ENCODE assay signal across 34 cellular contexts in the genomic region with DNA sequence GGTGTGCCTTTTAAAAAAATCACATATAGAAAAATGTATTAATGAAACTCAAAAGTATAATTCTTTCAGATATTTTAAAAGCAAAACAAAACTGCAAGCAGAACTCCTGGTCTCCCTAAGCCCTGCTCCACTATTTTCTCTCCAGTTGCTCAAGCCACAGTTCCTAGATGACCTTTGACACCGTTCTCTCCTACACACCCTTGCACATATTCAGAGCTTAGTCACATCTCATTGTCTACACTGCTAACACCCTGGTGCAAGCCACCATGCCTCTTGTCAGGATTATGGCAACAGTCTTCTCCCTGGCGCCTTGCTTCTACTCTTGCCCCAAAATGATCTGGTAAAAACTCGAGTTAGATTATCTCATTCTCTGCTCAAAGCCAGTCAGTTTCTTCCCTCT. TPM values are rescaled to one million over a fixed set of nuclear protein-coding genes. Genes with fewer than 3 reads are reported as not detected.
DNase-seq lines count a peak whose midpoint lies in the region; ATAC-seq, FAIRE-seq and TF ChIP-seq lines count a peak whose summit lies in the region.
"Had no signal": no experiment of that assay in that cellular context is flagged by ENCODE, and none has a peak within 500 bp of the region (broad histone marks: within the 10 kb centered on the region; RNA-seq: fewer than 3 reads in every experiment).

No MANE protein-coding gene starts in this region.

- ATAC-seq in A549 (peak in 1 of 2 experiments; percentile 66; a peak in 3 of 6 replicates), esophagus mucosa (peak; percentile 94), HepG2 (peak; percentile 86), HG02571 (IDR thresholded peaks at IDR 0.05; ENCODE audit: unreplicated experiment) (no peak)
- ATAC-seq: naive thymus-derived CD4-positive, alpha-beta T cell had no signal

- H4K20me1 ChIP-seq in HepG2 (ENCODE audit: insufficient read depth, low read length): no peaks in the 10 kb centered on the region

- H3K79me2 ChIP-seq in HepG2 (ENCODE audit: insufficient read depth, low read length): no peaks in the 10 kb centered on the region

- in situ Hi-C loops in HepG2 (cut with HindIII; ENCODE audit: extremely low pct_ligation_motif_present, low pct_unique_long_range_greater_than_20kb): no loop called here

- intact Hi-C loops in HepG2 (cut with micrococcal nuclease; ENCODE audit: unreplicated experiment): no loop called here
- intact Hi-C loops in activated T-helper 2 cell treated with anti-CD3 and anti-CD28 coated beads, Interferon-gamma antibody, Interleukin-2, Interleukin-4, amounts not matched to agents 10 μg/mL and 5 μg/mL and 100 μg/mL, durations not matched to agents 14 hours and 24 hours and 36 hours (cut with micrococcal nuclease): no loop called here

- TF ChIP-seq EP300 in A549 (IDR thresholded peaks at IDR 0.05) (no peak), HepG2 (IDR thresholded peaks at IDR 0.05; ENCODE audit: low read depth in 2 of 2, low read length in 2 of 2) (no peak), HepG2 (CRISPR knock-in tag; IDR thresholded peaks at IDR 0.05; ENCODE audit: borderline replicate concordance) (no peak)

- H3K36me3 ChIP-seq in HepG2 (replicated peaks in 1 of 2; ENCODE audit: control insufficient read depth in 1 of 2, insufficient read depth in 2 of 2, low read length in 2 of 2): no peaks in the 10 kb centered on the region
- H3K36me3 ChIP-seq: brain microvascular endothelial cell, right lobe of liver had no signal

- H2AFZ ChIP-seq in HepG2 (ENCODE audit: low read length): no peak overlapping the region

- H3K4me3 Mint-ChIP-seq in activated T-helper 2 cell treated with anti-CD3 and anti-CD28 coated beads, Interferon-gamma antibody, Interleukin-2, Interleukin-4, amounts not matched to agents 10 μg/mL and 5 μg/mL and 100 μg/mL, durations not matched to agents 14 hours and 24 hours and 36 hours (ENCODE audit: low read depth): no peak overlapping the region
- H3K4me3 Mint-ChIP-seq: activated CD4-positive, alpha-beta memory T cell treated with anti-CD3 and anti-CD28 coated beads for 36 hours; activated naive CD4-positive, alpha-beta T cell treated with anti-CD3 and anti-CD28 coated beads, Interleukin-2, amount 10 ng/mL, durations not matched to agents 7 days and 5 days; activated T-helper 1 cell treated with anti-CD3 and anti-CD28 coated beads, Interleukin-12 subunit alpha, Interleukin-12 subunit beta, Interleukin-2, Interleukin-4 antibody, amounts not matched to agents 30 ng/mL and 10 ng/mL and 1 ng/mL, durations not matched to agents 14 hours and 24 hours and 36 hours; CD14-positive monocyte; naive thymus-derived CD4-positive, alpha-beta T cell; T-helper 2 cell treated with Interferon-gamma antibody and Interleukin-4, amounts not matched to agents 5 μg/mL and 100 μg/mL, for 36 hours had no signal

- H3K27ac Mint-ChIP-seq in activated T-helper 2 cell treated with anti-CD3 and anti-CD28 coated beads, Interferon-gamma antibody, Interleukin-2, Interleukin-4, amounts not matched to agents 10 μg/mL and 5 μg/mL and 100 μg/mL, durations not matched to agents 14 hours and 24 hours and 36 hours: no peak overlapping the region
- H3K27ac Mint-ChIP-seq: activated CD4-positive, alpha-beta memory T cell treated with anti-CD3 and anti-CD28 coated beads for 36 hours; activated naive CD4-positive, alpha-beta T cell treated with anti-CD3 and anti-CD28 coated beads, Interleukin-2, amount 10 ng/mL, durations not matched to agents 7 days and 5 days; activated T-helper 1 cell treated with anti-CD3 and anti-CD28 coated beads, Interleukin-12 subunit alpha, Interleukin-12 subunit beta, Interleukin-2, Interleukin-4 antibody, amounts not matched to agents 30 ng/mL and 10 ng/mL and 1 ng/mL, durations not matched to agents 14 hours and 24 hours and 36 hours; CD14-positive monocyte; naive thymus-derived CD4-positive, alpha-beta T cell; T-helper 2 cell treated with Interferon-gamma antibody and Interleukin-4, amounts not matched to agents 5 μg/mL and 100 μg/mL, for 36 hours had no signal

- H3K27me3 ChIP-seq in HepG2 (ENCODE audit: control insufficient read depth in 1 of 2, insufficient read depth in 2 of 2, low read length in 2 of 2): peaks cover 0 to 1% of the 10 kb centered on the region in 2 experiments; a peak in 1 of 5 replicates
- H3K27me3 ChIP-seq: brain microvascular endothelial cell, right lobe of liver had no signal

- H3K4me3 ChIP-seq in A549 (no peak overlapping the region), HepG2 (replicated peaks in 1 of 3; ENCODE audit: insufficient read depth in 1 of 3, low read depth in 2 of 3, low read length in 3 of 3) (no peak overlapping the region)
- H3K4me3 ChIP-seq: right lobe of liver had no signal

- peaks cover 6% of the 10 kb centered on the region for H3K27me3 Mint-ChIP-seq in activated T-helper 2 cell treated with anti-CD3 and anti-CD28 coated beads, Interferon-gamma antibody, Interleukin-2, Interleukin-4, amounts not matched to agents 10 μg/mL and 5 μg/mL and 100 μg/mL, durations not matched to agents 14 hours and 24 hours and 36 hours (ENCODE audit: low read depth)
- H3K27me3 Mint-ChIP-seq: activated CD4-positive, alpha-beta memory T cell treated with anti-CD3 and anti-CD28 coated beads for 36 hours had no signal

- no peak for TF ChIP-seq RAD21 in A549 (conservative IDR thresholded peaks at IDR 0.05 in 1 of 2, IDR thresholded peaks at IDR 0.05 in 1 of 2)
- no peak for TF ChIP-seq RAD21 in HepG2 (CRISPR knock-in tag; IDR thresholded peaks at IDR 0.05)

- no peak overlapping the region for H3K9ac ChIP-seq in HepG2 (ENCODE audit: insufficient read depth, low read depth, low read length)

- H3K4me2 ChIP-seq in A549 (peak overlapping the region; percentile 44), HepG2 (ENCODE audit: low read depth, low read length) (no peak overlapping the region)

- FAIRE-seq in A549 (lab: Jason Lieb, UNC) (no peak), HepG2 (lab: Jason Lieb, UNC) (no peak)
- FAIRE-seq: endothelial cell of umbilical vein, G401.6, keratinocyte had no signal

- BruUV-seq in HepG2 (replicated peaks; lab: Mats Ljungman, UMichigan): no TSS peak

- peaks cover 41% of the 10 kb centered on the region for H3K4me1 ChIP-seq in A549
- peaks cover 18% of the 10 kb centered on the region for H3K4me1 ChIP-seq in HepG2 (ENCODE audit: insufficient read depth, low read length)

- POLR2A ChIA-PET in A549 (lab: Yijun Ruan, JAX): no interaction called here
- POLR2A ChIA-PET in HepG2 (lab: Yijun Ruan, JAX): no interaction called here

- H3K4me1 Mint-ChIP-seq in activated T-helper 2 cell treated with anti-CD3 and anti-CD28 coated beads, Interferon-gamma antibody, Interleukin-2, Interleukin-4, amounts not matched to agents 10 μg/mL and 5 μg/mL and 100 μg/mL, durations not matched to agents 14 hours and 24 hours and 36 hours (ENCODE audit: low read depth): no peaks in the 10 kb centered on the region
- H3K4me1 Mint-ChIP-seq: activated naive CD4-positive, alpha-beta T cell treated with anti-CD3 and anti-CD28 coated beads, Interleukin-2, amount 10 ng/mL, durations not matched to agents 7 days and 5 days; naive thymus-derived CD4-positive, alpha-beta T cell had no signal

- H3K9me3 Mint-ChIP-seq in activated T-helper 2 cell treated with anti-CD3 and anti-CD28 coated beads, Interferon-gamma antibody, Interleukin-2, Interleukin-4, amounts not matched to agents 10 μg/mL and 5 μg/mL and 100 μg/mL, durations not matched to agents 14 hours and 24 hours and 36 hours: no peaks in the 10 kb centered on the region
- H3K9me3 Mint-ChIP-seq: activated CD4-positive, alpha-beta memory T cell treated with anti-CD3 and anti-CD28 coated beads for 36 hours; activated naive CD4-positive, alpha-beta T cell treated with anti-CD3 and anti-CD28 coated beads, Interleukin-2, amount 10 ng/mL, durations not matched to agents 7 days and 5 days; activated T-helper 1 cell treated with anti-CD3 and anti-CD28 coated beads, Interleukin-12 subunit alpha, Interleukin-12 subunit beta, Interleukin-2, Interleukin-4 antibody, amounts not matched to agents 30 ng/mL and 10 ng/mL and 1 ng/mL, durations not matched to agents 14 hours and 24 hours and 36 hours; T-helper 2 cell treated with Interferon-gamma antibody and Interleukin-4, amounts not matched to agents 5 μg/mL and 100 μg/mL, for 36 hours had no signal

- TF ChIP-seq CTCF in A549 (IDR thresholded peaks at IDR 0.05): no peak
- no peak for TF ChIP-seq CTCF in HepG2 (CRISPR knock-in tag; IDR thresholded peaks at IDR 0.05)

- CTCF ChIA-PET in A549 (lab: Yijun Ruan, JAX): interaction anchor here (2.3 kb wide), 1 partner anchor 32 kb away, joined by 8 read pairs; no protein-coding TSS in a partner anchor
- CTCF ChIA-PET in HepG2 (lab: Yijun Ruan, JAX; ENCODE audit: low intra/inter-chr PET ratio, low total read pairs): no interaction called here

- TF ChIP-seq POLR2A in A549 (IDR thresholded peaks at IDR 0.05; ENCODE audit: low read length) (no peak), HepG2 (IDR thresholded peaks at IDR 0.05; ENCODE audit: insufficient read depth in 1 of 2, low read depth in 2 of 2, low read length in 2 of 2) (no peak)

- peak in 1 of 2 experiments; percentile 29 for DNase-seq in A549 (ENCODE audit: low read depth in 1 of 2, low spot score in 1 of 2)
- DNase-seq in NCI-H226: peak; percentile 24
- DNase-seq in HepG2 (ENCODE audit: low spot score): no peak
- no peak for DNase-seq in AML-193 (lab: John Stamatoyannopoulos, UW)
- DNase-seq in cerebellar nuclear complex (lab: John Stamatoyannopoulos, UW): no peak
- DNase-seq in activated T-helper 2 cell treated with anti-CD3 and anti-CD28 coated beads, Interferon-gamma antibody, Interleukin-2, Interleukin-4, amounts not matched to agents 10 μg/mL and 5 μg/mL and 100 μg/mL, durations not matched to agents 14 hours and 24 hours and 36 hours (ENCODE audit: low spot score): no peak
- DNase-seq: 8988T; activated CD4-positive, alpha-beta memory T cell treated with anti-CD3 and anti-CD28 coated beads for 36 hours; activated CD4-positive, CD25-positive, alpha-beta regulatory T cell treated with anti-CD3 and anti-CD28 coated beads, Interleukin-2, amount 50 U/mL, for 72 hours; activated CD8-positive, alpha-beta memory T cell treated with anti-CD3 and anti-CD28 coated beads, Interleukin-2, amount 50 U/mL, for 48 hours; activated naive CD4-positive, alpha-beta T cell treated with anti-CD3 and anti-CD28 coated beads, Interleukin-2, amount 10 ng/mL, durations not matched to agents 7 days and 5 days; amygdala; brain microvascular endothelial cell; GOT3; head of caudate nucleus; KG1; midbrain; naive thymus-derived CD4-positive, alpha-beta T cell; NCI-H1417 treated with DMSO at 0.1 percent for 48 hours; NCI-H2081; NCI-H526 treated with DMSO at 0.1 percent for 48 hours; NK-92 treated with Interleukin-12 subunit alpha and Interleukin-12 subunit beta, amount 100 ng/mL, for 24 hours; right lobe of liver; SHP77; stimulated activated CD4-positive, alpha-beta T cell treated with anti-CD3 and anti-CD28 coated beads, Interleukin-12 subunit alpha, Interleukin-12 subunit beta, amount 100 ng/mL, for 4 hours; stimulated activated CD4-positive, alpha-beta T cell treated with anti-CD3 and anti-CD28 coated beads, Interleukin-4, amount 100 ng/mL, for 1 hour had no signal

- 30% methylated on average over 3 of the region's 3 CpGs for WGBS in A549 (ENCODE audit: missing lambda C conversion rate)
- 21% methylated on average over 3 of the region's 3 CpGs for WGBS in HepG2 (ENCODE audit: low lambda C conversion rate)

- H3K27ac ChIP-seq in A549: peak overlapping the region; percentile 64 to 76
- H3K27ac ChIP-seq in HepG2 (ENCODE audit: extremely low read length, insufficient read depth, low read length): no peak overlapping the region
- H3K27ac ChIP-seq: brain microvascular endothelial cell, right lobe of liver had no signal

- H3K9me3 ChIP-seq in A549: no peaks in the 10 kb centered on the region
- no peaks in the 10 kb centered on the region for H3K9me3 ChIP-seq in HepG2 (ENCODE audit: low read length)
- H3K9me3 ChIP-seq: right lobe of liver had no signal

- H3K36me3 Mint-ChIP-seq in activated T-helper 2 cell treated with anti-CD3 and anti-CD28 coated beads, Interferon-gamma antibody, Interleukin-2, Interleukin-4, amounts not matched to agents 10 μg/mL and 5 μg/mL and 100 μg/mL, durations not matched to agents 14 hours and 24 hours and 36 hours (ENCODE audit: low read depth): no peaks in the 10 kb centered on the region
- H3K36me3 Mint-ChIP-seq: activated naive CD4-positive, alpha-beta T cell treated with anti-CD3 and anti-CD28 coated beads, Interleukin-2, amount 10 ng/mL, durations not matched to agents 7 days and 5 days; CD14-positive monocyte; naive thymus-derived CD4-positive, alpha-beta T cell had no signal

RNA-seq across cellular contexts. Expression of a gene that starts 50.2 kb away (rescaled TPM):
- polyA plus RNA-seq in A549 (2011; rRNA removed): 19.0 and 29.3 TPM in 2 replicates
- 5.1 and 6.5 TPM in 2 replicates for polyA plus RNA-seq in A549 (2012; cell fraction: cytosol; rRNA removed)
- polyA plus RNA-seq in A549 (2012; cell fraction: nucleus; rRNA removed): 7.0 and 8.2 TPM in 2 replicates
- polyA plus RNA-seq in A549 (2017; fragmentation: RNase III; extraction: RNeasy Plus Mini Kit Qiagen cat#74134 plus additional on column Dnase treatment): 6.5 to 9.4 TPM (median 8.2 TPM) in 3 replicates
- 55.0 and 55.8 TPM in 2 replicates for polyA minus RNA-seq in A549 (2011; rRNA and poly(A)+ RNA removed)
- total RNA-seq in esophagus mucosa: 4.4 TPM
- 1.6 and 2.3 TPM in 2 replicates for total RNA-seq in HepG2 (2016; rRNA removed; fragmentation: Illumina TruSeq; extraction: Trizol)
- 1.6 and 3.0 TPM in 2 replicates for total RNA-seq in HepG2 (2016; cell fraction: cytosol; rRNA removed; fragmentation: Illumina TruSeq; extraction: Trizol; ENCODE audit: low read depth)
- total RNA-seq in HepG2 (2016; cell fraction: insoluble cytoplasmic fraction; rRNA removed; fragmentation: Illumina TruSeq; extraction: Trizol): 1.5 and 2.0 TPM in 2 replicates
- total RNA-seq in HepG2 (2016; cell fraction: membrane; rRNA removed; fragmentation: Illumina TruSeq; extraction: Trizol): 0.79 and 1.0 TPM in 2 replicates
- total RNA-seq in HepG2 (2016; cell fraction: nucleus; rRNA removed; fragmentation: Illumina TruSeq; extraction: Trizol): 2.9 and 3.2 TPM in 2 replicates
- polyA plus RNA-seq in HepG2 (2011; rRNA removed): 0.58 and 0.67 TPM in 2 replicates
- polyA plus RNA-seq in HepG2 (2011; cell fraction: cytosol; rRNA removed): 0.55 and 0.59 TPM in 2 replicates
- 0.19 and 0.37 TPM in 2 replicates for polyA plus RNA-seq in HepG2 (2011; cell fraction: nucleus; rRNA removed)
- polyA plus RNA-seq in HepG2 (2012): 0.31 and 0.60 TPM in 2 replicates
- 0.08 and 0.14 TPM in 2 replicates for polyA plus RNA-seq in HepG2 (2016; cell fraction: cytosol; fragmentation: Illumina TruSeq; extraction: Trizol; ENCODE audit: low read depth)
- polyA plus RNA-seq in HepG2 (2016; cell fraction: insoluble cytoplasmic fraction; fragmentation: Illumina TruSeq; extraction: Trizol; ENCODE audit: low read depth): 1.5 TPM in 2 replicates
- 0.15 and 0.19 TPM in 2 replicates for polyA plus RNA-seq in HepG2 (2016; cell fraction: membrane; fragmentation: Illumina TruSeq; extraction: Trizol; ENCODE audit: low read depth)
- 1.7 and 2.2 TPM in 2 replicates for polyA plus RNA-seq in HepG2 (2016; cell fraction: nucleus; fragmentation: Illumina TruSeq; extraction: Trizol; ENCODE audit: insufficient read depth, low read depth)
- 2.0 and 4.4 TPM in 2 replicates for polyA minus RNA-seq in HepG2 (2011; rRNA and poly(A)+ RNA removed; ENCODE audit: low replicate concordance)
- polyA minus RNA-seq in HepG2 (2011; cell fraction: cytosol; rRNA and poly(A)+ RNA removed): 0.99 and 1.6 TPM in 2 replicates
- polyA minus RNA-seq in HepG2 (2011; cell fraction: nucleus; rRNA and poly(A)+ RNA removed): 1.9 and 2.3 TPM in 2 replicates
- 0.09 TPM in 1 of 2 replicates, not detected in the other for total RNA-seq in activated T-helper 2 cell treated with anti-CD3 and anti-CD28 coated beads, Interferon-gamma antibody, Interleukin-2, Interleukin-4, amounts not matched to agents 10 μg/mL and 5 μg/mL and 100 μg/mL, durations not matched to agents 14 hours and 24 hours and 36 hours
- total RNA-seq: activated T-helper 1 cell treated with anti-CD3 and anti-CD28 coated beads, Interleukin-12 subunit alpha, Interleukin-12 subunit beta, Interleukin-2, Interleukin-4 antibody, amounts not matched to agents 30 ng/mL and 10 ng/mL and 1 ng/mL, durations not matched to agents 14 hours and 24 hours and 36 hours had no signal
- polyA plus RNA-seq: CD14-positive monocyte; naive thymus-derived CD4-positive, alpha-beta T cell had no signal
